ENCODE assay signal across 17 cellular contexts in genomic region chr7:2535872-2536627, GRCh38. TPM values are rescaled to one million over a fixed set of nuclear protein-coding genes. Genes with fewer than 3 reads are reported as not detected.
"Had no signal": no experiment of that assay in that cellular context is flagged by ENCODE, and none has a peak within 500 bp of the region (broad histone marks: within the 10 kb centered on the region; RNA-seq: fewer than 3 reads in every experiment).

No MANE protein-coding gene starts in this region.

RNA-seq across cellular contexts. Expression of gene GRIFIN, which starts 59.9 kb away (rescaled TPM):
- total RNA-seq: esophagus muscularis mucosa, fibroblast of villous mesenchyme, gastrocnemius medialis, kidney, lower leg skin, mucosa of gallbladder, myocyte, natural killer cell, occipital lobe, prostate gland, renal cortical epithelial cell, right lobe of liver, subcutaneous adipose tissue, testis, tibial nerve, ureter had no signal
- polyA plus RNA-seq: immature natural killer cell had no signal
